In genomic region chr9:124272979-124273378, GRCh38 we compare ENCODE assay signal across 1 cellular context.
TF ChIP-seq lines count a peak whose summit lies in the region.

No MANE protein-coding gene starts in this region.

TF ChIP-seq in HepG2, 621 proteins besides CTCF, POLR2A, EP300 and RAD21:
- TF ChIP-seq, protein P1, sequence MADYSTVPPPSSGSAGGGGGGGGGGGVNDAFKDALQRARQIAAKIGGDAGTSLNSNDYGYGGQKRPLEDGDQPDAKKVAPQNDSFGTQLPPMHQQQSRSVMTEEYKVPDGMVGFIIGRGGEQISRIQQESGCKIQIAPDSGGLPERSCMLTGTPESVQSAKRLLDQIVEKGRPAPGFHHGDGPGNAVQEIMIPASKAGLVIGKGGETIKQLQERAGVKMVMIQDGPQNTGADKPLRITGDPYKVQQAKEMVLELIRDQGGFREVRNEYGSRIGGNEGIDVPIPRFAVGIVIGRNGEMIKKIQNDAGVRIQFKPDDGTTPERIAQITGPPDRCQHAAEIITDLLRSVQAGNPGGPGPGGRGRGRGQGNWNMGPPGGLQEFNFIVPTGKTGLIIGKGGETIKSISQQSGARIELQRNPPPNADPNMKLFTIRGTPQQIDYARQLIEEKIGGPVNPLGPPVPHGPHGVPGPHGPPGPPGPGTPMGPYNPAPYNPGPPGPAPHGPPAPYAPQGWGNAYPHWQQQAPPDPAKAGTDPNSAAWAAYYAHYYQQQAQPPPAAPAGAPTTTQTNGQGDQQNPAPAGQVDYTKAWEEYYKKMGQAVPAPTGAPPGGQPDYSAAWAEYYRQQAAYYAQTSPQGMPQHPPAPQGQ (CRISPR knock-in tag; IDR thresholded peaks at IDR 0.05; ENCODE audit: borderline replicate concordance), result no peak
- TF ChIP-seq FOXM1 (CRISPR knock-in tag; IDR thresholded peaks at IDR 0.05), result no peak
- TF ChIP-seq ZNF83 (CRISPR knock-in tag; IDR thresholded peaks at IDR 0.05; ENCODE audit: borderline replicate concordance), result no peak
- peak; percentile 98 for TF ChIP-seq ZNF768 (CRISPR knock-in tag; IDR thresholded peaks at IDR 0.05)
- TF ChIP-seq NONO (IDR thresholded peaks at IDR 0.05), result no peak
- no peak for TF ChIP-seq NONO (CRISPR knock-in tag; conservative IDR thresholded peaks at IDR 0.05)
- TF ChIP-seq NR2C2 (CRISPR knock-in tag; IDR thresholded peaks at IDR 0.05; ENCODE audit: borderline replicate concordance), result no peak
- TF ChIP-seq, protein P2, sequence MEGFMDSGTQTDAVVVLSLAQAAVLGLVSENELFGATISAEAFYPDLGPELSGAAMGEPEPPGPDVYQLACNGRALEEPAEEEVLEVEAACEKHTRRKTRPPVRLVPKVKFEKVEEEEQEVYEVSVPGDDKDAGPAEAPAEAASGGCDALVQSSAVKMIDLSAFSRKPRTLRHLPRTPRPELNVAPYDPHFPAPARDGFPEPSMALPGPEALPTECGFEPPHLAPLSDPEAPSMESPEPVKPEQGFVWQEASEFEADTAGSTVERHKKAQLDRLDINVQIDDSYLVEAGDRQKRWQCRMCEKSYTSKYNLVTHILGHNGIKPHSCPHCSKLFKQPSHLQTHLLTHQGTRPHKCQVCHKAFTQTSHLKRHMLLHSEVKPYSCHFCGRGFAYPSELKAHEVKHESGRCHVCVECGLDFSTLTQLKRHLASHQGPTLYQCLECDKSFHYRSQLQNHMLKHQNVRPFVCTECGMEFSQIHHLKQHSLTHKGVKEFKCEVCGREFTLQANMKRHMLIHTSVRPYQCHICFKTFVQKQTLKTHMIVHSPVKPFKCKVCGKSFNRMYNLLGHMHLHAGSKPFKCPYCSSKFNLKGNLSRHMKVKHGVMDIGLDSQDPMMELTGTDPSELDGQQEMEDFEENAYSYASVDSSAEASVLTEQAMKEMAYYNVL (CRISPR knock-in tag; IDR thresholded peaks at IDR 0.05; ENCODE audit: borderline replicate concordance), result no peak
- no peak for TF ChIP-seq GATA4 (IDR thresholded peaks at IDR 0.05; ENCODE audit: borderline replicate concordance, low read depth)
- TF ChIP-seq, protein P3, sequence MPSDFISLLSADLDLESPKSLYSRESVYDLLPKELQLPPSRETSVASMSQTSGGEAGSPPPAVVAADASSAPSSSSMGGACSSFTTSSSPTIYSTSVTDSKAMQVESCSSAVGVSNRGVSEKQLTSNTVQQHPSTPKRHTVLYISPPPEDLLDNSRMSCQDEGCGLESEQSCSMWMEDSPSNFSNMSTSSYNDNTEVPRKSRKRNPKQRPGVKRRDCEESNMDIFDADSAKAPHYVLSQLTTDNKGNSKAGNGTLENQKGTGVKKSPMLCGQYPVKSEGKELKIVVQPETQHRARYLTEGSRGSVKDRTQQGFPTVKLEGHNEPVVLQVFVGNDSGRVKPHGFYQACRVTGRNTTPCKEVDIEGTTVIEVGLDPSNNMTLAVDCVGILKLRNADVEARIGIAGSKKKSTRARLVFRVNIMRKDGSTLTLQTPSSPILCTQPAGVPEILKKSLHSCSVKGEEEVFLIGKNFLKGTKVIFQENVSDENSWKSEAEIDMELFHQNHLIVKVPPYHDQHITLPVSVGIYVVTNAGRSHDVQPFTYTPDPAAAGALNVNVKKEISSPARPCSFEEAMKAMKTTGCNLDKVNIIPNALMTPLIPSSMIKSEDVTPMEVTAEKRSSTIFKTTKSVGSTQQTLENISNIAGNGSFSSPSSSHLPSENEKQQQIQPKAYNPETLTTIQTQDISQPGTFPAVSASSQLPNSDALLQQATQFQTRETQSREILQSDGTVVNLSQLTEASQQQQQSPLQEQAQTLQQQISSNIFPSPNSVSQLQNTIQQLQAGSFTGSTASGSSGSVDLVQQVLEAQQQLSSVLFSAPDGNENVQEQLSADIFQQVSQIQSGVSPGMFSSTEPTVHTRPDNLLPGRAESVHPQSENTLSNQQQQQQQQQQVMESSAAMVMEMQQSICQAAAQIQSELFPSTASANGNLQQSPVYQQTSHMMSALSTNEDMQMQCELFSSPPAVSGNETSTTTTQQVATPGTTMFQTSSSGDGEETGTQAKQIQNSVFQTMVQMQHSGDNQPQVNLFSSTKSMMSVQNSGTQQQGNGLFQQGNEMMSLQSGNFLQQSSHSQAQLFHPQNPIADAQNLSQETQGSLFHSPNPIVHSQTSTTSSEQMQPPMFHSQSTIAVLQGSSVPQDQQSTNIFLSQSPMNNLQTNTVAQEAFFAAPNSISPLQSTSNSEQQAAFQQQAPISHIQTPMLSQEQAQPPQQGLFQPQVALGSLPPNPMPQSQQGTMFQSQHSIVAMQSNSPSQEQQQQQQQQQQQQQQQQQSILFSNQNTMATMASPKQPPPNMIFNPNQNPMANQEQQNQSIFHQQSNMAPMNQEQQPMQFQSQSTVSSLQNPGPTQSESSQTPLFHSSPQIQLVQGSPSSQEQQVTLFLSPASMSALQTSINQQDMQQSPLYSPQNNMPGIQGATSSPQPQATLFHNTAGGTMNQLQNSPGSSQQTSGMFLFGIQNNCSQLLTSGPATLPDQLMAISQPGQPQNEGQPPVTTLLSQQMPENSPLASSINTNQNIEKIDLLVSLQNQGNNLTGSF (CRISPR knock-in tag; IDR thresholded peaks at IDR 0.05), result no peak
- peak; percentile 13 for TF ChIP-seq RBM22 (optimal IDR thresholded peaks at IDR 0.05; ENCODE audit: low read length)
- no peak for TF ChIP-seq ZFX (CRISPR knock-in tag; IDR thresholded peaks at IDR 0.05; ENCODE audit: low read depth)
- TF ChIP-seq ZMYM3 (CRISPR knock-in tag; IDR thresholded peaks at IDR 0.05), result peak; percentile 65
- TF ChIP-seq ZNF556 (CRISPR knock-in tag; IDR thresholded peaks at IDR 0.05; ENCODE audit: borderline replicate concordance), result no peak
- peak; percentile 5; the same call in 1 of the 2 replicates for TF ChIP-seq ZNF687 (CRISPR knock-in tag; IDR thresholded peaks at IDR 0.05)
- TF ChIP-seq ZNF569 (CRISPR knock-in tag; IDR thresholded peaks at IDR 0.05; ENCODE audit: borderline replicate concordance), result no peak
- no peak for TF ChIP-seq KDM1A (CRISPR knock-in tag; IDR thresholded peaks at IDR 0.05)
- TF ChIP-seq, protein P4, sequence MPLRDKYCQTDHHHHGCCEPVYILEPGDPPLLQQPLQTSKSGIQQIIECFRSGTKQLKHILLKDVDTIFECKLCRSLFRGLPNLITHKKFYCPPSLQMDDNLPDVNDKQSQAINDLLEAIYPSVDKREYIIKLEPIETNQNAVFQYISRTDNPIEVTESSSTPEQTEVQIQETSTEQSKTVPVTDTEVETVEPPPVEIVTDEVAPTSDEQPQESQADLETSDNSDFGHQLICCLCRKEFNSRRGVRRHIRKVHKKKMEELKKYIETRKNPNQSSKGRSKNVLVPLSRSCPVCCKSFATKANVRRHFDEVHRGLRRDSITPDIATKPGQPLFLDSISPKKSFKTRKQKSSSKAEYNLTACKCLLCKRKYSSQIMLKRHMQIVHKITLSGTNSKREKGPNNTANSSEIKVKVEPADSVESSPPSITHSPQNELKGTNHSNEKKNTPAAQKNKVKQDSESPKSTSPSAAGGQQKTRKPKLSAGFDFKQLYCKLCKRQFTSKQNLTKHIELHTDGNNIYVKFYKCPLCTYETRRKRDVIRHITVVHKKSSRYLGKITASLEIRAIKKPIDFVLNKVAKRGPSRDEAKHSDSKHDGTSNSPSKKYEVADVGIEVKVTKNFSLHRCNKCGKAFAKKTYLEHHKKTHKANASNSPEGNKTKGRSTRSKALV (CRISPR knock-in tag; IDR thresholded peaks at IDR 0.05), result no peak
